In genomic region chr1:205690122-205690756, GRCh38 we compare ENCODE assay signal across 19 cellular contexts.
"Had no signal": no experiment of that assay in that cellular context is flagged by ENCODE, and none has a peak within 500 bp of the region (broad histone marks: within the 10 kb centered on the region; RNA-seq: fewer than 3 reads in every experiment).

No MANE protein-coding gene starts in this region.

- H3K4me3 ChIP-seq: ascending aorta, esophagus squamous epithelium, lower lobe of right lung, pancreas, sigmoid colon had no signal

- H3K4me3 Mint-ChIP-seq: activated CD4-positive, alpha-beta T cell treated with anti-CD3 and anti-CD28 coated beads, Interleukin-2, amount 10 ng/mL, durations not matched to agents 7 days and 5 days; activated CD8-positive, alpha-beta T cell treated with anti-CD3 and anti-CD28 coated beads, Interleukin-2, amount 10 ng/mL, durations not matched to agents 7 days and 5 days; activated naive CD4-positive, alpha-beta T cell treated with anti-CD3 and anti-CD28 coated beads, Interleukin-2, amount 10 ng/mL, durations not matched to agents 7 days and 5 days; activated T-cell treated with anti-CD3 and anti-CD28 coated beads, Interleukin-2, amount 50 U/mL, for 24 hours; T-cell had no signal

- H3K36me3 ChIP-seq: ascending aorta, esophagus squamous epithelium, lower lobe of right lung, pancreas, sigmoid colon had no signal

- H3K4me1 ChIP-seq: ascending aorta, esophagus squamous epithelium, lower lobe of right lung, pancreas, sigmoid colon had no signal

- ATAC-seq: activated CD8-positive, alpha-beta T cell treated with anti-CD3 and anti-CD28 coated beads, Interleukin-2, amount 10 ng/mL, durations not matched to agents 7 days and 5 days; lower lobe of right lung; pancreas; SK-N-SH treated with all-trans-retinoic acid at 6 μM for 48 hours; T-cell had no signal

- DNase-seq: activated CD4-positive, alpha-beta T cell treated with anti-CD3 and anti-CD28 coated beads, Interleukin-2, amount 10 ng/mL, durations not matched to agents 7 days and 5 days; activated CD4-positive, CD25-positive, alpha-beta regulatory T cell; activated CD8-positive, alpha-beta T cell treated with anti-CD3 and anti-CD28 coated beads, Interleukin-2, amount 10 ng/mL, durations not matched to agents 7 days and 5 days; activated effector memory CD4-positive, alpha-beta T cell treated with Interleukin-2 at 50 U/mL for 16 hours; activated naive CD4-positive, alpha-beta T cell treated with anti-CD3 and anti-CD28 coated beads, Interleukin-2, amount 10 ng/mL, durations not matched to agents 7 days and 5 days; activated T-cell treated with anti-CD3 and anti-CD28 coated beads, Interleukin-2, amount 50 U/mL, for 24 hours; cortex of kidney; effector CD8-positive, alpha-beta T cell; esophagus squamous epithelium; foreskin fibroblast; lower lobe of right lung; midbrain; pancreas; sigmoid colon; stimulated activated CD8-positive, alpha-beta memory T cell treated with anti-CD3 and anti-CD28 coated beads, Interleukin-4, amount 100 ng/mL, for 48 hours; stimulated activated naive CD4-positive, alpha-beta T cell; T-cell had no signal

- H3K27ac Mint-ChIP-seq: activated CD4-positive, alpha-beta T cell treated with anti-CD3 and anti-CD28 coated beads, Interleukin-2, amount 10 ng/mL, durations not matched to agents 7 days and 5 days; activated CD8-positive, alpha-beta T cell treated with anti-CD3 and anti-CD28 coated beads, Interleukin-2, amount 10 ng/mL, durations not matched to agents 7 days and 5 days; activated naive CD4-positive, alpha-beta T cell treated with anti-CD3 and anti-CD28 coated beads, Interleukin-2, amount 10 ng/mL, durations not matched to agents 7 days and 5 days; activated T-cell treated with anti-CD3 and anti-CD28 coated beads, Interleukin-2, amount 50 U/mL, for 24 hours; T-cell had no signal

- H3K27ac ChIP-seq: ascending aorta, esophagus squamous epithelium, lower lobe of right lung, pancreas, sigmoid colon had no signal

- H3K9me3 Mint-ChIP-seq: activated CD4-positive, alpha-beta T cell treated with anti-CD3 and anti-CD28 coated beads, Interleukin-2, amount 10 ng/mL, durations not matched to agents 7 days and 5 days; activated naive CD4-positive, alpha-beta T cell treated with anti-CD3 and anti-CD28 coated beads, Interleukin-2, amount 10 ng/mL, durations not matched to agents 7 days and 5 days; activated T-cell treated with anti-CD3 and anti-CD28 coated beads, Interleukin-2, amount 50 U/mL, for 24 hours; T-cell had no signal

- H3K36me3 Mint-ChIP-seq: activated naive CD4-positive, alpha-beta T cell treated with anti-CD3 and anti-CD28 coated beads, Interleukin-2, amount 10 ng/mL, durations not matched to agents 7 days and 5 days; T-cell had no signal

- H3K9me3 ChIP-seq: ascending aorta, esophagus squamous epithelium, lower lobe of right lung, pancreas, sigmoid colon had no signal

- H3K4me1 Mint-ChIP-seq: activated CD4-positive, alpha-beta T cell treated with anti-CD3 and anti-CD28 coated beads, Interleukin-2, amount 10 ng/mL, durations not matched to agents 7 days and 5 days had no signal
